8 cellular contexts compared by ENCODE assay signal in genomic region chr19:37172368-37173366, GRCh38. TPM values are rescaled to one million over a fixed set of nuclear protein-coding genes. Genes with fewer than 3 reads are reported as not detected.
DNase-seq lines count a peak whose midpoint lies in the region; ATAC-seq and TF ChIP-seq lines count a peak whose summit lies in the region.

ZNF585A (minus strand) TSS chr19:37172695; CDS start chr19:37169910, 2,785 bp downstream.

- H3K4me1 ChIP-seq in effector memory CD4-positive, alpha-beta T cell (ENCODE audit: control insufficient read depth, insufficient read depth, low read length, poor library complexity, severe bottlenecking): no peaks in the 10 kb centered on the region
- peaks cover 2 to 3% of the 10 kb centered on the region in 2 donors for H3K4me1 ChIP-seq in lung (ENCODE audit: control insufficient read depth in 2 of 2, insufficient read depth in 2 of 2, low read length in 2 of 2)

- no peaks in the 10 kb centered on the region for H3K27me3 Mint-ChIP-seq in CD4-positive, alpha-beta T cell

- H3K27me3 ChIP-seq in CD4-positive, alpha-beta T cell (ENCODE audit: control insufficient read depth, insufficient read depth, low read length): no peaks in the 10 kb centered on the region
- no peaks in the 10 kb centered on the region for H3K27me3 ChIP-seq in effector memory CD4-positive, alpha-beta T cell (replicated peaks; ENCODE audit: control insufficient read depth, insufficient read depth, low read length, poor library complexity, severe bottlenecking)
- no peaks in the 10 kb centered on the region for H3K27me3 ChIP-seq in lung (ENCODE audit: control insufficient read depth, insufficient read depth)

- POLR2A ChIA-PET in CD4-positive, alpha-beta T cell (lab: Charles Lee): interaction anchor here (0.5 to 1.7 kb wide), 12 partner anchors 13 to 734 kb away, joined by 3 to 10 read pairs (median 4); partner anchors contain the start of genes WDR87, ZNF345, ZNF383 and ZNF420

- no peak within 1 kb of the TSS for H3K4me3 Mint-ChIP-seq in CD4-positive, alpha-beta T cell

- H3K27ac Mint-ChIP-seq in CD4-positive, alpha-beta T cell: no peak within 1 kb of the TSS

- TF ChIP-seq CTCF in CD4-positive, alpha-beta T cell (IDR thresholded peaks at IDR 0.05): no peak
- peak; percentile 7 for TF ChIP-seq CTCF in lung (IDR thresholded peaks at IDR 0.05; ENCODE audit: control extremely low read depth, extremely low read depth)

- H3K9me3 ChIP-seq in CD4-positive, alpha-beta T cell (ENCODE audit: control insufficient read depth, low read length): peaks cover 24% of the 10 kb centered on the region
- peaks cover 3% of the 10 kb centered on the region for H3K9me3 ChIP-seq in effector memory CD4-positive, alpha-beta T cell (ENCODE audit: control insufficient read depth, low read length)
- peaks cover 0 to 14% of the 10 kb centered on the region in 2 donors for H3K9me3 ChIP-seq in lung (ENCODE audit: control insufficient read depth in 2 of 2, insufficient read depth in 1 of 2, low read length in 1 of 2)

- intact Hi-C loops in CD4-positive, alpha-beta T cell (cut with DNase I, micrococcal nuclease): loop anchor here (1.0 to 10.0 kb wide), 14 partner anchors 38 to 1200 kb away; partner anchors contain the start of genes ZNF420 (in 2 of the 2), ZNF585B (in 2 of the 2), PSMD8 (in 1 of the 2) and SIPA1L3 (in 1 of the 2)

- ATAC-seq in CD4-positive, alpha-beta T cell (ENCODE audit: poor library complexity): peak; percentile 99
- peak; percentile 99 for ATAC-seq in GM19452 (IDR thresholded peaks at IDR 0.05; ENCODE audit: unreplicated experiment)
- ATAC-seq in HG03575 (IDR thresholded peaks at IDR 0.05; ENCODE audit: extremely low read depth, insufficient number of reproducible peaks, low FRiP score, unreplicated experiment): peak; percentile 73
- peak; percentile 98 for ATAC-seq in lung (ENCODE audit: insufficient read depth, low FRiP score)

- H3K4me3 ChIP-seq in effector memory CD4-positive, alpha-beta T cell (ENCODE audit: insufficient read depth, low read depth, low read length, poor library complexity, severe bottlenecking): peak within 1 kb of the TSS; percentile 69
- peak within 1 kb of the TSS; percentile 57 for H3K4me3 ChIP-seq in lung

- CTCF ChIA-PET in CD4-positive, alpha-beta T cell (lab: Charles Lee): interaction anchor here (2.0 kb wide), 1 partner anchor 199 kb away, joined by 7 read pairs; no protein-coding TSS in a partner anchor

- peak within 1 kb of the TSS; percentile 63 for H3K27ac ChIP-seq in CD4-positive, alpha-beta T cell (ENCODE audit: low read depth, low read length)
- peak within 1 kb of the TSS; percentile 50 for H3K27ac ChIP-seq in effector memory CD4-positive, alpha-beta T cell (ENCODE audit: insufficient read depth, low read length, poor library complexity, severe bottlenecking)
- peak within 1 kb of the TSS; percentile 13 to 74 for H3K27ac ChIP-seq in lung (ENCODE audit: low read depth in 1 of 2, low read length in 1 of 2)

- WGBS in lung, 2 donors: 5 to 6% methylated on average over 30 of the region's 30 CpGs

- peaks cover 23% of the 10 kb centered on the region for H3K36me3 ChIP-seq in effector memory CD4-positive, alpha-beta T cell (ENCODE audit: control insufficient read depth, insufficient read depth, low read length)
- peaks cover 0 to 6% of the 10 kb centered on the region in 2 donors for H3K36me3 ChIP-seq in lung (ENCODE audit: control insufficient read depth in 2 of 2, insufficient read depth in 2 of 2, low read length in 2 of 2)

- no peaks in the 10 kb centered on the region for H3K4me1 Mint-ChIP-seq in CD4-positive, alpha-beta T cell (ENCODE audit: low read depth)

- DNase-seq in CD4-positive, alpha-beta T cell: peak; percentile 83 to 91 (median 88)
- DNase-seq in NCI-H82 (lab: John Stamatoyannopoulos, UW): peak; percentile 98
- DNase-seq in activated CD8-positive, alpha-beta memory T cell treated with anti-CD3 and anti-CD28 coated beads for 24 hours: peak; percentile 92
- DNase-seq in effector memory CD4-positive, alpha-beta T cell: peak; percentile 79 to 87 (median 80)
- peak; percentile 92 for DNase-seq in lung (ENCODE audit: low spot score)
- peak; percentile 71 to 87 (median 82) for DNase-seq in stimulated activated CD4-positive, alpha-beta T cell treated with anti-CD3 and anti-CD28 coated beads, TNF-alpha, amount 100 ng/mL, for 1 hour (ENCODE audit: low read depth in 3 of 3, low spot score in 1 of 3)

- peaks cover 42% of the 10 kb centered on the region for H3K36me3 Mint-ChIP-seq in CD4-positive, alpha-beta T cell (ENCODE audit: low read depth)

- H3K9me3 Mint-ChIP-seq in CD4-positive, alpha-beta T cell: peaks cover 14% of the 10 kb centered on the region

RNA-seq across cellular contexts. Expression of gene ZNF585A, which starts in this region (rescaled TPM):
- total RNA-seq in CD4-positive, alpha-beta T cell: 1 to 10 TPM; 4.5 to 4.6 TPM
- total RNA-seq in lung: 10 to 100 TPM in 1 of 2 donors, 1 to 10 TPM in 1; 8.5 to 17.2 TPM
- 10 to 100 TPM in 1 of 2 donors, 1 to 10 TPM in 1; 9.9 to 12.7 TPM for polyA plus RNA-seq in lung

Comparison
In these comparisons a context has a peak if more than half of its experiments do, and no peak if none do; other contexts are left out.
1. Peak in every context shown above with its lines: DNase-seq, ATAC-seq, H3K4me3 ChIP-seq and H3K27ac ChIP-seq.